23 cellular contexts compared by ENCODE assay signal in the genomic region with DNA sequence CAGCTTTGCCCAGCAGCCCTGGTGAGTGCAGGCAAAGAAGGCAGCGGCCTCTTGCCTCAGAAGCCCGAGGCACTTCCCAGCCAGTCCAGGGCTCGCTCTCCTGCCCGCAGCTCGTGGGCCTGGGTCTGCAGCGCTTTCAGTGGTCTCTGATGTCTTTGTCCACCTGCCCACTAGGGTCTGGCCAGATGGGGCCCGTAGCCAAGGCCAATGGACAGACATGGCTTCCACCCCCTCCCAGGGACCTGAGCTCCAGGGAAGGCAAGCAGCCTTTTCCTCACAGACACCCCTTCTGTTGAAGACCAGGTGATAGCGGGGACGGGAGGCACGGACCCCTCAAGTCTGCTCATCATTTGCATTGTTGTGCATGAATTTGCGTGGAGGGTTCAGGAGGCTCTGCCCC. TPM values are rescaled to one million over a fixed set of nuclear protein-coding genes. Genes with fewer than 3 reads are reported as not detected.
A peak's percentile ranks its signal among the peaks of the same experiment; 100 is the strongest.
DNase-seq lines count a peak whose midpoint lies in the region; ATAC-seq and TF ChIP-seq lines count a peak whose summit lies in the region.
"Had no signal": no experiment of that assay in that cellular context is flagged by ENCODE, and none has a peak within 500 bp of the region (broad histone marks: within the 10 kb centered on the region; RNA-seq: fewer than 3 reads in every experiment).

No MANE protein-coding gene starts in this region.

- ATAC-seq in WTC11 (no peak), GM19351 (IDR thresholded peaks at IDR 0.05; ENCODE audit: unreplicated experiment) (no peak)
- ATAC-seq: activated CD8-positive, alpha-beta memory T cell treated with anti-CD3 and anti-CD28 coated beads, Interleukin-2, amount 10 ng/mL, durations not matched to agents 7 days and 5 days; left colon; psoas muscle; SK-N-SH treated with all-trans-retinoic acid at 6 μM for 48 hours; stimulated activated naive CD8-positive, alpha-beta T cell treated with anti-CD3 and anti-CD28 coated beads, Interleukin-15, Interleukin-2, amounts not matched to agents 100 U/mL and 50 U/mL, for 24 hours had no signal

- peak overlapping the region; percentile 27 for H3K4me3 Mint-ChIP-seq in activated T-cell treated with anti-CD3 and anti-CD28 coated beads, Interleukin-2, amount 50 U/mL, for 24 hours
- H3K4me3 Mint-ChIP-seq in WTC11 (0 out of 2 replicates have a peak overlapping the region, but pooled peaks have one; percentile 70), nephron progenitor cell (peak overlapping the region; percentile 81)

- peaks cover 13% of the 10 kb centered on the region for H3K4me1 Mint-ChIP-seq in activated T-cell treated with anti-CD3 and anti-CD28 coated beads, Interleukin-2, amount 50 U/mL, for 24 hours (ENCODE audit: low read depth)
- peaks cover 12% of the 10 kb centered on the region; the same call in 1 of the 2 replicates for H3K4me1 Mint-ChIP-seq in WTC11
- H3K4me1 Mint-ChIP-seq in nephron progenitor cell = peaks cover 17% of the 10 kb centered on the region

- peak overlapping the region; percentile 75 for H3K27ac Mint-ChIP-seq in activated T-cell treated with anti-CD3 and anti-CD28 coated beads, Interleukin-2, amount 50 U/mL, for 24 hours
- H3K27ac Mint-ChIP-seq in WTC11 = no peak overlapping the region
- no peak overlapping the region for H3K27ac Mint-ChIP-seq in nephron progenitor cell

- TF ChIP-seq CTCF in BE2C (IDR thresholded peaks at IDR 0.05; ENCODE audit: low read depth, low read length) = no peak
- no peak for TF ChIP-seq CTCF in WTC11 (IDR thresholded peaks at IDR 0.05)
- TF ChIP-seq CTCF in nephron progenitor cell (IDR thresholded peaks at IDR 0.05) = no peak

- no peaks in the 10 kb centered on the region for H3K9me3 ChIP-seq in BE2C
- H3K9me3 ChIP-seq: A549, psoas muscle, thoracic aorta, uterus had no signal

- peaks cover 18% of the 10 kb centered on the region for H3K27me3 ChIP-seq in BE2C
- H3K27me3 ChIP-seq: uterus had no signal

- H3K9me3 Mint-ChIP-seq in activated T-cell treated with anti-CD3 and anti-CD28 coated beads, Interleukin-2, amount 50 U/mL, for 24 hours = no peaks in the 10 kb centered on the region
- no peaks in the 10 kb centered on the region for H3K9me3 Mint-ChIP-seq in WTC11
- H3K9me3 Mint-ChIP-seq in nephron progenitor cell = no peaks in the 10 kb centered on the region
- H3K9me3 Mint-ChIP-seq: activated CD4-positive, alpha-beta T cell treated with anti-CD3 and anti-CD28 coated beads, Interleukin-2, amount 10 ng/mL, durations not matched to agents 7 days and 5 days had no signal

- POLR2A ChIA-PET in WTC11 (lab: Charles Lee) = interaction anchor here (0.6 kb wide), 1 partner anchor 178 kb away, joined by 3 read pairs; no protein-coding TSS in a partner anchor

- no peaks in the 10 kb centered on the region for H3K4me1 ChIP-seq in BE2C

- in situ Hi-C loops in KBM-7 (cut with MboI; ENCODE audit: low pct_unique_long_range_greater_than_20kb, low sequenced_read_pairs) = no loop called here

- H3K27me3 Mint-ChIP-seq in activated T-cell treated with anti-CD3 and anti-CD28 coated beads, Interleukin-2, amount 50 U/mL, for 24 hours = peaks cover 22% of the 10 kb centered on the region
- H3K27me3 Mint-ChIP-seq in WTC11 (ENCODE audit: low read depth) (peaks cover 8% of the 10 kb centered on the region; the same call in 1 of the 2 replicates), nephron progenitor cell (ENCODE audit: low read depth, poor library complexity) (peaks cover 33% of the 10 kb centered on the region)
- H3K27me3 Mint-ChIP-seq: activated CD8-positive, alpha-beta memory T cell treated with anti-CD3 and anti-CD28 coated beads, Interleukin-2, amount 10 ng/mL, durations not matched to agents 7 days and 5 days had no signal

- H3K36me3 ChIP-seq in BE2C = no peaks in the 10 kb centered on the region; the same call in 1 of the 2 replicates
- H3K36me3 ChIP-seq: thoracic aorta, uterus had no signal

- H3K36me3 Mint-ChIP-seq in activated T-cell treated with anti-CD3 and anti-CD28 coated beads, Interleukin-2, amount 50 U/mL, for 24 hours (ENCODE audit: low read depth) = peaks cover 11% of the 10 kb centered on the region
- H3K36me3 Mint-ChIP-seq in WTC11 (no peaks in the 10 kb centered on the region), nephron progenitor cell (ENCODE audit: low read depth) (peaks cover 4% of the 10 kb centered on the region)
- H3K36me3 Mint-ChIP-seq: activated CD8-positive, alpha-beta memory T cell treated with anti-CD3 and anti-CD28 coated beads, Interleukin-2, amount 10 ng/mL, durations not matched to agents 7 days and 5 days had no signal

- H3K4me3 ChIP-seq in BE2C (ENCODE audit: low read depth, low read length) = no peak overlapping the region
- H3K4me3 ChIP-seq: A549, psoas muscle, thoracic aorta, uterus had no signal

- CTCF ChIA-PET in WTC11 (lab: Charles Lee) = interaction anchor here (0.7 to 1.4 kb wide), 4 partner anchors 22 to 99 kb away, joined by 3 to 7 read pairs (median 5); a partner anchor contains a TSS

- no peak for DNase-seq in activated T-cell treated with anti-CD3 and anti-CD28 coated beads, Interleukin-2, amount 50 U/mL, for 24 hours
- DNase-seq in activated T-cell treated with anti-CD3 and anti-CD28 coated beads, Interleukin-2, amount 50 U/mL, for 1 hour = no peak
- DNase-seq in BE2C = peak; percentile 6
- DNase-seq in WTC11 (ENCODE audit: low spot score) = no peak
- DNase-seq in nephron progenitor cell = no peak
- no peak for DNase-seq in kidney glomerular epithelial cell (lab: John Stamatoyannopoulos, UW)
- no peak for DNase-seq in KBM-7
- DNase-seq: activated CD4-positive, alpha-beta T cell treated with anti-CD3 and anti-CD28 coated beads, Interleukin-2, amount 10 ng/mL, durations not matched to agents 7 days and 5 days; activated CD8-positive, alpha-beta memory T cell treated with anti-CD3 and anti-CD28 coated beads, Interleukin-2, amount 10 ng/mL, durations not matched to agents 7 days and 5 days; activated gamma-delta T cell; AML-193; effector CD8-positive, alpha-beta T cell; left colon; NCI-H1694; NCI-H446 treated with DMSO at 0.1 percent for 48 hours; occipital lobe; stimulated activated naive CD8-positive, alpha-beta T cell treated with anti-CD3 and anti-CD28 coated beads, Interleukin-15, Interleukin-2, amounts not matched to agents 100 U/mL and 50 U/mL, for 24 hours; uterus had no signal

TF ChIP-seq in WTC11, 78 proteins besides CTCF, POLR2A, EP300 and RAD21:
- TF ChIP-seq, protein P1, sequence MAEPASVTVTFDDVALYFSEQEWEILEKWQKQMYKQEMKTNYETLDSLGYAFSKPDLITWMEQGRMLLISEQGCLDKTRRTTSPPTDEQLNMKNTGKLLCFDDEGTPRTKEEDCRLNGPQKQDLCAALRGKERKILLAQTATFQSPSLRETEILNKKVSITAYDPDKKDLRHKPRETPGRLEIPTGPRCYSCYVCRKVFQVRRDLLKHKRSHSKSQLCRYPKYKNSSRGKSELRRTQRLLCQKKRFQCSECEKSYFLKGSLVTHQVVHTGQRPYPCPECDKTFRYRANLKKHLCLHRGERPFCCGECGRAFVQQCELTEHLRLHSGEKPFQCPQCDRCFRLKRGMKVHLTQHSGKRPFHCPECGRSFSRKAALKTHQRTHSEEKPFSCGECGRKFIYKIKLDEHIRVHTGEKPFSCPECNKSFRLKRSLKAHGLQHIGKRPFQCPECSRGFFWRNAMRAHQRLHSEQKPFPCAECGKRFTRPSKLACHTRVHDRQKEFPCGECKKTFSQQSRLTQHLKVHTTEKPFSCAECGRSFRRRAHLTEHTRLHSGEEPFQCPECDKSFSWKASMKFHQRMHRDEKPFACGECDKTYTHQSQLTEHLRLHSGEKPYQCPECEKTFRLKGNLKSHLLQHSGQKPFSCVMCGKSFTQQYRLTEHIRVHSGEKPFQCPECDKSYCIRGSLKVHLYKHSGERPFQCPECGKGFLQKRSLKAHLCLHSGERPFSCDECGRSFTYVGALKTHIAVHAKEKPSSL (CRISPR knock-in tag; conservative IDR thresholded peaks at IDR 0.05) = no peak
- TF ChIP-seq PRRX2 (CRISPR knock-in tag; IDR thresholded peaks at IDR 0.05) (no peak), TP53 (CRISPR knock-in tag; IDR thresholded peaks at IDR 0.05) (no peak), HMGA2 (CRISPR knock-in tag; IDR thresholded peaks at IDR 0.05) (no peak), MYBL2 (CRISPR knock-in tag; IDR thresholded peaks at IDR 0.05) (no peak)

RNA-seq across cellular contexts. Expression of a gene that starts 33.7 kb away (rescaled TPM):
- polyA plus RNA-seq in BE2C (2012; ENCODE audit: insufficient read depth, insufficient read length, low read depth) = 108 TPM
- total RNA-seq in WTC11 (2021) = 57.3 to 65.6 TPM (median 61.8 TPM) in 3 replicates

Comparison
In these comparisons a context has a peak if more than half of its experiments do, and no peak if none do; other contexts are left out.
1. H3K4me3 Mint-ChIP-seq: peak in every context shown above with its lines; median percentile 81 in nephron progenitor cell; 70 in WTC11; 27 in activated T-cell treated with anti-CD3 and anti-CD28 coated beads, Interleukin-2, amount 50 U/mL, for 24 hours.